11 cellular contexts compared by ENCODE assay signal in the genomic region with DNA sequence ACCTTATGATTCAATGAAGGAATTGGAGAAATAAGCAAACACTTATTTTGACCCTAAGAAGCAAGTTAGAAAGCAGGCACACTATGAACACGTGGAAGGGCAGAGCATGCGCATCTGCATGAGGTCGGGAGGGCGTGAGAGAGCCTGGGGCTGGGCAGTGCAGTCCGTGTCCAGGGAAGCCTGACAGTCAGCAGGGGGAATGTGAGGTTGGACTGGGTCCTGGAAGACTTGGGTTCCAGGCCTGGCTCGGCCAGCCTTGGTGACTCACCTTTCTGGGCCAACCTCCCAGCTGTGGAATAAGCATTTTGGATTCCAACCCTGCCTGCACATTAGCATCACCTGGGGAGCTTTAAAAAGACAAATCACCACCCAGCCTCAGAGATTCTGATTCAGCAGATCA. TPM values are rescaled to one million over a fixed set of nuclear protein-coding genes. Genes with fewer than 3 reads are reported as not detected.
DNase-seq lines count a peak whose midpoint lies in the region; ATAC-seq and TF ChIP-seq lines count a peak whose summit lies in the region.
"Had no signal": no experiment of that assay in that cellular context is flagged by ENCODE, and none has a peak within 500 bp of the region (broad histone marks: within the 10 kb centered on the region; RNA-seq: fewer than 3 reads in every experiment).

No MANE protein-coding gene starts in this region.

- no peak overlapping the region for H3K4me2 ChIP-seq in Karpas-422 (ENCODE audit: low read depth, low read length, poor library complexity, severe bottlenecking)

- no peak overlapping the region for H3K9ac ChIP-seq in Karpas-422 (ENCODE audit: low read length)

- H3K9me3 ChIP-seq in Karpas-422 (ENCODE audit: low read length) = no peaks in the 10 kb centered on the region

- no peak overlapping the region for H3K27ac Mint-ChIP-seq in T-cell

- H3K36me3 Mint-ChIP-seq in T-cell = no peaks in the 10 kb centered on the region

- no peaks in the 10 kb centered on the region for H3K36me3 ChIP-seq in Karpas-422 (ENCODE audit: insufficient read depth, low read length)

- H3K79me2 ChIP-seq in Karpas-422 (ENCODE audit: low read length) = no peaks in the 10 kb centered on the region

- H3K9me2 ChIP-seq in Karpas-422 (replicated peaks; ENCODE audit: insufficient read depth, low read length) = no peaks in the 10 kb centered on the region

- H3K27ac ChIP-seq in RWPE1 (peak overlapping the region; percentile 88), Karpas-422 (ENCODE audit: low read length) (no peak overlapping the region)

- TF ChIP-seq CTCF in RWPE1 (conservative IDR thresholded peaks at IDR 0.05; ENCODE audit: low read depth) (no peak), omental fat pad (IDR thresholded peaks at IDR 0.05) (no peak), GM10248 (IDR thresholded peaks at IDR 0.05; ENCODE audit: control extremely low read depth, extremely low read depth, low read depth, missing control alignments) (no peak)

- no peak overlapping the region for H3K4me3 Mint-ChIP-seq in T-cell

- no peaks in the 10 kb centered on the region for H3K9me3 Mint-ChIP-seq in T-cell

- no peaks in the 10 kb centered on the region for H3K27me3 ChIP-seq in Karpas-422 (ENCODE audit: low read length)

- ATAC-seq in omental fat pad (ENCODE audit: low FRiP score) (peak; percentile 95), T-cell (replicated peaks in 1 of 4) (no peak)
- ATAC-seq: activated CD4-positive, CD25-positive, alpha-beta regulatory T cell treated with anti-CD3 and anti-CD28 coated beads, Interleukin-2, amount 50 U/mL, for 24 hours had no signal

- no peak overlapping the region for H3K4me3 ChIP-seq in Karpas-422 (ENCODE audit: low read length)

- peaks cover 51 to 62% of the 10 kb centered on the region in 2 donors for H3K27me3 Mint-ChIP-seq in T-cell

- H3K4me1 Mint-ChIP-seq in T-cell = no peaks in the 10 kb centered on the region

- H2AFZ ChIP-seq in Karpas-422 (ENCODE audit: low read length) = no peak overlapping the region

- H4K20me1 ChIP-seq in Karpas-422 (ENCODE audit: insufficient read depth, low read depth, low read length) = no peaks in the 10 kb centered on the region

- DNase-seq in AG08396 (ENCODE audit: low spot score) (peak; percentile 76), RWPE1 (ENCODE audit: low spot score) (no peak), globus pallidus (ENCODE audit: low spot score) (peak; percentile 58), omental fat pad (ENCODE audit: low spot score) (no peak), Karpas-422 (no peak), T-cell (no peak), hepatic stellate cell (ENCODE audit: low spot score) (no peak), GM10248 (ENCODE audit: extremely low spot score) (no peak)
- DNase-seq: kidney, NCI-H1417 had no signal

- CTCF ChIA-PET in RWPE1 (lab: Yijun Ruan, JAX) (interaction anchor here (0.8 kb wide), 1 partner anchor 15 kb away, joined by 3 read pairs; no protein-coding TSS in a partner anchor), T-cell (lab: Charles Lee) (interaction anchor here in 1 of 2 donors (1.3 kb wide), 1 partner anchor 16 kb away, joined by 6 read pairs; no protein-coding TSS in a partner anchor), GM10248 (lab: Yijun Ruan, JAX) (interaction anchor here (1.5 to 6.7 kb wide), 5 partner anchors 10 to 210 kb away, joined by 4 to 80 read pairs (median 7); no protein-coding TSS in a partner anchor)

- POLR2A ChIA-PET in RWPE1 (lab: Yijun Ruan, JAX; ENCODE audit: low non-redundant PET) (no interaction called here), T-cell (lab: Charles Lee) (interaction anchor here in 1 of 2 donors (0.6 kb wide), 1 partner anchor 1837 kb away, joined by 6 read pairs; no protein-coding TSS in a partner anchor), GM10248 (lab: Yijun Ruan, JAX) (no interaction called here)

- no peaks in the 10 kb centered on the region for H3K4me1 ChIP-seq in Karpas-422 (ENCODE audit: low read length)

RNA-seq across cellular contexts. Expression of a gene that starts 26.6 kb away (rescaled TPM):
- total RNA-seq in omental fat pad = 1 to 10 TPM in 1 of 4 donors, not detected in 3; 2.0 TPM
- total RNA-seq in Karpas-422 (2014; rRNA removed; shearing (Covaris generic); ENCODE audit: low replicate concordance) = not detected in 2 replicates
- not detected for total RNA-seq in T-cell
- total RNA-seq: kidney had no signal

Comparison
In these comparisons a context has a peak if more than half of its experiments do, and no peak if none do; other contexts are left out.
1. DNase-seq: peak in AG08396 (single experiment) and globus pallidus (single experiment); none in RWPE1 (single experiment), omental fat pad (single experiment), Karpas-422 (single experiment), T-cell (0 of 34), hepatic stellate cell (single experiment) and GM10248 (single experiment).